8 cellular contexts compared by ENCODE assay signal in the genomic region with DNA sequence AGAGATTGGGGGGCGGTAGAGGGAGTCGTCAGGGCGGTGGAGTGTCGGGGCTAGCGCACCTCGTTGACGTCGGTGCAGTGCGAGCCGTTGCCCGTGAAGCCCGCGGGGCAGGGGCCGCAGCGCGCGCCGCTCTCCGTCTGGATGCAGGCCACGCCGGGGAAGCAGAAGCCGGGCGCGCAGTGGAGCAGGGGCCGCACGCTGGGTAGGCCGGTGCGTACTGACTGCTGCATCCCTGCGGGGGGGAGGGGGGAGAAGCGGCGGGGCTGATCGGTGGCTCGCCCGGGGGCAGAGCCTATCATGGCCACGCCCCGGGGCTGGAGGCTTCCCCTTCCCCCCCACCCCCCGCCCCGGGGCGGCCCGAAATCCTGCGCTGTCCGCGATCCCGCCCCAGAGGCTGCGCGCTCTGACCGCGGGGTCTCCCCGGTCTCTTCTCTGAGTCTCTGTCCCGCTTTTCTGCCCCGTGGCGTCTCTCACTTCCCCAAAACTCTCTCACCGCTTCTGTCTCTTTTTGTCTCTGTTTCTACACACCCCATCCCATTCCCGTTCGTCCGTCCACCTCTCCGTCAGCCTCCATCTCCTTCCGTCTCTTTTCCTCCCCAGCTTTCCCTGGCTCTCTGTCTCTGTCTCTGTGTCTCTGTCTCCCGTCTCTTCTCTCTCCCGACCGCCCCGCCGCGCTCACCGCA. TPM values are rescaled to one million over a fixed set of nuclear protein-coding genes. Genes with fewer than 3 reads are reported as not detected.
DNase-seq lines count a peak whose midpoint lies in the region; ATAC-seq lines count a peak whose summit lies in the region.

No MANE protein-coding gene starts in this region.

- peak overlapping the region; percentile 57 for H3K4me3 Mint-ChIP-seq in activated T-helper 17 cell treated with anti-CD3 and anti-CD28 coated beads, Interleukin-2, amount 50 U/mL, for 72 hours
- peak overlapping the region; percentile 61 to 81 (median 73) for H3K4me3 Mint-ChIP-seq in immature natural killer cell

- H3K4me3 ChIP-seq in stomach smooth muscle (ENCODE audit: low read length in 2 of 2), result peak overlapping the region; percentile 35 to 54

- peaks cover 58 to 79% of the 10 kb centered on the region in 2 donors for H3K27me3 ChIP-seq in stomach smooth muscle (ENCODE audit: control insufficient read depth in 1 of 2, insufficient read depth in 2 of 2, low read length in 2 of 2)

- H3K9me3 Mint-ChIP-seq in activated T-helper 17 cell treated with anti-CD3 and anti-CD28 coated beads, Interleukin-2, amount 50 U/mL, for 72 hours, result no peaks in the 10 kb centered on the region
- H3K9me3 Mint-ChIP-seq in immature natural killer cell, result no peaks in the 10 kb centered on the region

- no peaks in the 10 kb centered on the region for H3K9me3 ChIP-seq in stomach smooth muscle (ENCODE audit: control insufficient read depth in 2 of 2, low read length in 2 of 2)

- H3K36me3 Mint-ChIP-seq in activated T-helper 17 cell treated with anti-CD3 and anti-CD28 coated beads, Interleukin-2, amount 50 U/mL, for 72 hours (ENCODE audit: low read depth), result peaks cover 15% of the 10 kb centered on the region
- H3K36me3 Mint-ChIP-seq in immature natural killer cell, result peaks cover 0 to 3% (median 0%) of the 10 kb centered on the region in 3 donors

- H3K36me3 ChIP-seq in stomach smooth muscle (ENCODE audit: control insufficient read depth in 2 of 2, insufficient read depth in 2 of 2, low read length in 2 of 2), result no peaks in the 10 kb centered on the region

- DNase-seq in stimulated activated CD4-positive, alpha-beta T cell treated with anti-CD3 and anti-CD28 coated beads, Interleukin-12 subunit alpha, Interleukin-12 subunit beta, amount 100 ng/mL, for 4 hours, result peak; percentile 38
- no peak for DNase-seq in stimulated activated CD4-positive, alpha-beta T cell treated with anti-CD3 and anti-CD28 coated beads, Interleukin-1b, Interleukin-23, amount 100 ng/mL, for 48 hours
- DNase-seq in immature natural killer cell (no peak), NCI-H774 (lab: John Stamatoyannopoulos, UW) (no peak)

- H3K27me3 Mint-ChIP-seq in activated T-helper 17 cell treated with anti-CD3 and anti-CD28 coated beads, Interleukin-2, amount 50 U/mL, for 72 hours, result peaks cover 38% of the 10 kb centered on the region
- peaks cover 23 to 40% (median 38%) of the 10 kb centered on the region in 3 donors for H3K27me3 Mint-ChIP-seq in immature natural killer cell (ENCODE audit: low read depth in 3 of 3)

- no peak for ATAC-seq in activated T-helper 17 cell treated with anti-CD3 and anti-CD28 coated beads, Interleukin-2, amount 50 U/mL, for 72 hours (replicated peaks)
- ATAC-seq in GM18861 (IDR thresholded peaks at IDR 0.05; ENCODE audit: unreplicated experiment) (no peak), GM21367 (IDR thresholded peaks at IDR 0.05; ENCODE audit: unreplicated experiment) (no peak)

- no peak overlapping the region for H3K27ac Mint-ChIP-seq in activated T-helper 17 cell treated with anti-CD3 and anti-CD28 coated beads, Interleukin-2, amount 50 U/mL, for 72 hours
- peak overlapping the region in 1 of 6 donors; percentile 19 for H3K27ac Mint-ChIP-seq in immature natural killer cell

- no peak overlapping the region for H3K9ac ChIP-seq in stomach smooth muscle (ENCODE audit: low read length in 2 of 2)

- H3K4me1 Mint-ChIP-seq in activated T-helper 17 cell treated with anti-CD3 and anti-CD28 coated beads, Interleukin-2, amount 50 U/mL, for 72 hours, result peaks cover 11% of the 10 kb centered on the region
- peaks cover 28 to 39% of the 10 kb centered on the region in 2 donors for H3K4me1 Mint-ChIP-seq in immature natural killer cell

- peaks cover 36% of the 10 kb centered on the region for H3K4me1 ChIP-seq in stomach smooth muscle (ENCODE audit: control insufficient read depth, insufficient read depth, low read length)

- H3K27ac ChIP-seq in stomach smooth muscle (ENCODE audit: low read length), result no peak overlapping the region

RNA-seq across cellular contexts. Expression of a gene that starts 1.1 kb away (rescaled TPM):
- not detected for total RNA-seq in activated T-helper 17 cell treated with anti-CD3 and anti-CD28 coated beads, Interleukin-2, amount 50 U/mL, for 72 hours
- not detected for polyA plus RNA-seq in immature natural killer cell

RNA-seq across cellular contexts. Expression of a gene that starts 41.7 kb away (rescaled TPM):
- total RNA-seq in activated T-helper 17 cell treated with anti-CD3 and anti-CD28 coated beads, Interleukin-2, amount 50 U/mL, for 72 hours, result 10 to 100 TPM; 64.9 to 90.1 TPM
- 10 to 100 TPM in 1 of 3 donors, 1 to 10 TPM in 2; 1.1 to 16.6 (median 5.2) TPM for polyA plus RNA-seq in immature natural killer cell
